ENCODE assay signal across 10 cellular contexts in genomic region chr2:237227190-237227988, GRCh38.
DNase-seq lines count a peak whose midpoint lies in the region; ATAC-seq and TF ChIP-seq lines count a peak whose summit lies in the region.
"Had no signal": no experiment of that assay in that cellular context is flagged by ENCODE, and none has a peak within 500 bp of the region (broad histone marks: within the 10 kb centered on the region; RNA-seq: fewer than 3 reads in every experiment).

No MANE protein-coding gene starts in this region.

- no peak for TF ChIP-seq POLR2A in gastroesophageal sphincter (IDR thresholded peaks at IDR 0.05)

- peak; percentile 14 to 15 for DNase-seq in stimulated activated CD4-positive, alpha-beta T cell treated with anti-CD3 and anti-CD28 coated beads, Interleukin-15, amount 100 ng/mL, for 48 hours (ENCODE audit: low read depth in 2 of 2)
- DNase-seq in stimulated activated CD4-positive, alpha-beta T cell treated with anti-CD3 and anti-CD28 coated beads, Interleukin-4, amount 100 ng/mL, for 4 hours, result no peak
- DNase-seq in activated T-helper 2 cell treated with anti-CD3 and anti-CD28 coated beads, Interferon-gamma antibody, Interleukin-2, Interleukin-4, amounts not matched to agents 10 μg/mL and 5 μg/mL and 100 μg/mL, durations not matched to agents 14 hours and 24 hours and 36 hours (ENCODE audit: low spot score), result no peak
- DNase-seq in iris pigment epithelial cell (ENCODE audit: low read depth) (peak; percentile 95), HAP-1 (ENCODE audit: low spot score in 2 of 2) (no peak), GOT3 (lab: John Stamatoyannopoulos, UW) (no peak)
- DNase-seq: CD4-positive, CD25-positive, alpha-beta regulatory T cell; naive B cell had no signal

- H3K4me3 Mint-ChIP-seq in activated T-helper 2 cell treated with anti-CD3 and anti-CD28 coated beads, Interferon-gamma antibody, Interleukin-2, Interleukin-4, amounts not matched to agents 10 μg/mL and 5 μg/mL and 100 μg/mL, durations not matched to agents 14 hours and 24 hours and 36 hours (ENCODE audit: low read depth), result no peak overlapping the region
- H3K4me3 Mint-ChIP-seq: CD4-positive, CD25-positive, alpha-beta regulatory T cell; naive B cell had no signal

- no peaks in the 10 kb centered on the region for H3K36me3 ChIP-seq in gastroesophageal sphincter
- no peaks in the 10 kb centered on the region for H3K36me3 ChIP-seq in HAP-1 (replicated peaks)

- H3K27ac ChIP-seq in gastroesophageal sphincter, result no peak overlapping the region

- H3K4me3 ChIP-seq in gastroesophageal sphincter (no peak overlapping the region), HAP-1 (no peak overlapping the region)

- TF ChIP-seq EP300 in gastroesophageal sphincter (IDR thresholded peaks at IDR 0.05), result no peak

- H3K4me1 ChIP-seq in gastroesophageal sphincter (peaks cover 0 to 16% (median 6%) of the 10 kb centered on the region in 3 donors), HAP-1 (no peaks in the 10 kb centered on the region)

- H3K27me3 ChIP-seq in gastroesophageal sphincter (no peaks in the 10 kb centered on the region), HAP-1 (ENCODE audit: low read depth) (no peaks in the 10 kb centered on the region)

- H3K9me3 ChIP-seq in gastroesophageal sphincter (no peaks in the 10 kb centered on the region), HAP-1 (no peaks in the 10 kb centered on the region)

- peak overlapping the region; percentile 33 for H3K27ac Mint-ChIP-seq in activated T-helper 2 cell treated with anti-CD3 and anti-CD28 coated beads, Interferon-gamma antibody, Interleukin-2, Interleukin-4, amounts not matched to agents 10 μg/mL and 5 μg/mL and 100 μg/mL, durations not matched to agents 14 hours and 24 hours and 36 hours
- H3K27ac Mint-ChIP-seq: CD4-positive, CD25-positive, alpha-beta regulatory T cell; naive B cell had no signal

- H3K9me3 Mint-ChIP-seq in activated T-helper 2 cell treated with anti-CD3 and anti-CD28 coated beads, Interferon-gamma antibody, Interleukin-2, Interleukin-4, amounts not matched to agents 10 μg/mL and 5 μg/mL and 100 μg/mL, durations not matched to agents 14 hours and 24 hours and 36 hours, result no peaks in the 10 kb centered on the region

- H3K27me3 Mint-ChIP-seq in activated T-helper 2 cell treated with anti-CD3 and anti-CD28 coated beads, Interferon-gamma antibody, Interleukin-2, Interleukin-4, amounts not matched to agents 10 μg/mL and 5 μg/mL and 100 μg/mL, durations not matched to agents 14 hours and 24 hours and 36 hours (ENCODE audit: low read depth), result peaks cover 18% of the 10 kb centered on the region

- peaks cover 19% of the 10 kb centered on the region for H3K4me1 Mint-ChIP-seq in activated T-helper 2 cell treated with anti-CD3 and anti-CD28 coated beads, Interferon-gamma antibody, Interleukin-2, Interleukin-4, amounts not matched to agents 10 μg/mL and 5 μg/mL and 100 μg/mL, durations not matched to agents 14 hours and 24 hours and 36 hours (ENCODE audit: low read depth)
- H3K4me1 Mint-ChIP-seq: naive B cell had no signal

- in situ Hi-C loops in HAP-1 (cut with MboI; ENCODE audit: low sequenced_read_pairs), result no loop called here

- 73 to 84% methylated on average over 7 of the region's 8 CpGs for WGBS in gastroesophageal sphincter (ENCODE audit: low coverage in 1 of 2), 2 donors

- TF ChIP-seq CTCF in gastroesophageal sphincter (IDR thresholded peaks at IDR 0.05), result no peak

- intact Hi-C loops in activated T-helper 2 cell treated with anti-CD3 and anti-CD28 coated beads, Interferon-gamma antibody, Interleukin-2, Interleukin-4, amounts not matched to agents 10 μg/mL and 5 μg/mL and 100 μg/mL, durations not matched to agents 14 hours and 24 hours and 36 hours (cut with micrococcal nuclease), result loop anchor here (1.0 to 2.0 kb wide), 3 partner anchors 8 to 201 kb away; no protein-coding TSS in a partner anchor

- ATAC-seq in gastroesophageal sphincter, result no peak
- ATAC-seq in GM19395 (IDR thresholded peaks at IDR 0.05; ENCODE audit: unreplicated experiment), result no peak

- no peaks in the 10 kb centered on the region for H3K36me3 Mint-ChIP-seq in activated T-helper 2 cell treated with anti-CD3 and anti-CD28 coated beads, Interferon-gamma antibody, Interleukin-2, Interleukin-4, amounts not matched to agents 10 μg/mL and 5 μg/mL and 100 μg/mL, durations not matched to agents 14 hours and 24 hours and 36 hours (ENCODE audit: low read depth)
- H3K36me3 Mint-ChIP-seq: CD4-positive, CD25-positive, alpha-beta regulatory T cell; naive B cell had no signal

Comparison
In these comparisons a context has a peak if more than half of its experiments do, and no peak if none do; other contexts are left out.
1. DNase-seq: peak in stimulated activated CD4-positive, alpha-beta T cell treated with anti-CD3 and anti-CD28 coated beads, Interleukin-15, amount 100 ng/mL, for 48 hours (2 of 2) and iris pigment epithelial cell (single experiment); none in stimulated activated CD4-positive, alpha-beta T cell treated with anti-CD3 and anti-CD28 coated beads, Interleukin-4, amount 100 ng/mL, for 4 hours (0 of 2), activated T-helper 2 cell treated with anti-CD3 and anti-CD28 coated beads, Interferon-gamma antibody, Interleukin-2, Interleukin-4, amounts not matched to agents 10 μg/mL and 5 μg/mL and 100 μg/mL, durations not matched to agents 14 hours and 24 hours and 36 hours (single experiment), HAP-1 (0 of 2) and GOT3 (single experiment).